Comparison of ENCODE assay signal across 23 cellular contexts in genomic region chr10:98885380-98885779, GRCh38.
"Had no signal": no experiment of that assay in that cellular context is flagged by ENCODE, and none has a peak within 500 bp of the region (broad histone marks: within the 10 kb centered on the region; RNA-seq: fewer than 3 reads in every experiment).

No MANE protein-coding gene starts in this region.

- H3K9ac ChIP-seq: SK-N-SH had no signal

- ATAC-seq: Panc1, PC-3 had no signal

- DNase-seq: Karpas-422, KG1, MV-4-11, NCI-H1048, NCI-H1105, NCI-H1417, NCI-H1436 treated with DMSO at 0.1 percent for 48 hours, NCI-H1694, NCI-H187 treated with DMSO at 0.1 percent for 48 hours, NCI-H2081, NCI-H2107, NCI-H2227 treated with DMSO at 0.1 percent for 48 hours, NCI-H524, NCI-H526 treated with DMSO at 0.1 percent for 48 hours, NCI-H748 treated with DMSO at 0.1 percent for 48 hours, PC-3, SHP77, SK-N-SH, SW 1271 had no signal

- H3K4me2 ChIP-seq: SK-N-SH had no signal

- H3K27ac ChIP-seq: HL-60, RWPE1 had no signal

- FAIRE-seq: HTR-8/SVneo had no signal
